23 cellular contexts compared by ENCODE assay signal in genomic region chr3:100966807-100967206, GRCh38. TPM values are rescaled to one million over a fixed set of nuclear protein-coding genes. Genes with fewer than 3 reads are reported as not detected.
A peak's percentile ranks its signal among the peaks of the same experiment; 100 is the strongest.
DNase-seq lines count a peak whose midpoint lies in the region; ATAC-seq, FAIRE-seq and TF ChIP-seq lines count a peak whose summit lies in the region.
"Had no signal": no experiment of that assay in that cellular context is flagged by ENCODE, and none has a peak within 500 bp of the region (broad histone marks: within the 10 kb centered on the region; RNA-seq: fewer than 3 reads in every experiment).

No MANE protein-coding gene starts in this region.

- H3K79me2 ChIP-seq in GM23248 (ENCODE audit: insufficient read depth): no peaks in the 10 kb centered on the region
- H3K79me2 ChIP-seq in endothelial cell of umbilical vein (ENCODE audit: control insufficient read depth, insufficient read depth, low read length): no peaks in the 10 kb centered on the region

- no peak overlapping the region for H3K27ac Mint-ChIP-seq in activated CD8-positive, alpha-beta memory T cell treated with anti-CD3 and anti-CD28 coated beads, Interleukin-2, amount 10 ng/mL, durations not matched to agents 7 days and 5 days
- H3K27ac Mint-ChIP-seq: CD4-positive, CD25-positive, alpha-beta regulatory T cell; CD8-positive, alpha-beta memory T cell; H9; IgD-negative memory B cell had no signal

- H3K4me3 Mint-ChIP-seq in activated CD8-positive, alpha-beta memory T cell treated with anti-CD3 and anti-CD28 coated beads, Interleukin-2, amount 10 ng/mL, durations not matched to agents 7 days and 5 days: no peak overlapping the region
- H3K4me3 Mint-ChIP-seq: CD4-positive, CD25-positive, alpha-beta regulatory T cell; CD8-positive, alpha-beta memory T cell; H9; IgD-negative memory B cell had no signal

- H3K27me3 Mint-ChIP-seq in activated CD8-positive, alpha-beta memory T cell treated with anti-CD3 and anti-CD28 coated beads, Interleukin-2, amount 10 ng/mL, durations not matched to agents 7 days and 5 days: no peaks in the 10 kb centered on the region
- H3K27me3 Mint-ChIP-seq: CD8-positive, alpha-beta memory T cell had no signal

- H2BK12ac ChIP-seq in mesenchymal stem cell (ENCODE audit: low read length in 2 of 2): no peak overlapping the region

- H3K9me3 ChIP-seq in GM23248 (ENCODE audit: low read depth) (no peaks in the 10 kb centered on the region), endothelial cell of umbilical vein (replicated peaks; ENCODE audit: control insufficient read depth, insufficient read depth, low read length) (no peaks in the 10 kb centered on the region), mesenchymal stem cell (ENCODE audit: control insufficient read depth, low read length) (peaks cover 3% of the 10 kb centered on the region)
- H3K9me3 ChIP-seq: BLaER1 treated with 17β-estradiol and CSF1 and Interleukin-3, amounts not matched to agents 10 nM and 100 nM had no signal

- no peak overlapping the region for H2BK5ac ChIP-seq in mesenchymal stem cell (ENCODE audit: low read depth, low read length, poor library complexity, severe bottlenecking)

- no peak overlapping the region for H3K4me2 ChIP-seq in GM23248 (ENCODE audit: unreplicated experiment)
- no peak overlapping the region for H3K4me2 ChIP-seq in endothelial cell of umbilical vein (ENCODE audit: insufficient read depth, low read length)
- H3K4me2 ChIP-seq in mesenchymal stem cell (ENCODE audit: low read length, poor library complexity, severe bottlenecking): no peak overlapping the region
- H3K4me2 ChIP-seq: BLaER1 treated with 17β-estradiol and CSF1 and Interleukin-3, amounts not matched to agents 10 nM and 100 nM had no signal

- H4K91ac ChIP-seq in mesenchymal stem cell (ENCODE audit: low read length): no peak overlapping the region

- H2AK5ac ChIP-seq in mesenchymal stem cell (ENCODE audit: low read length, severe bottlenecking): no peak overlapping the region

- peak; percentile 50 for DNase-seq in AG10803 (ENCODE audit: low read depth)
- peak; percentile 50 for DNase-seq in GM23248
- DNase-seq in endothelial cell of umbilical vein (ENCODE audit: low read depth, low spot score): no peak
- DNase-seq in mesenchymal stem cell: no peak
- DNase-seq in GM13977 (ENCODE audit: low spot score): no peak
- DNase-seq in DMS53 treated with DMSO at 0.1 percent for 48 hours (lab: John Stamatoyannopoulos, UW; ENCODE audit: unreplicated experiment): no peak
- DNase-seq in activated CD8-positive, alpha-beta memory T cell treated with anti-CD3 and anti-CD28 coated beads, Interleukin-2, amount 10 ng/mL, durations not matched to agents 7 days and 5 days: no peak
- DNase-seq in OCI-M2 (lab: John Stamatoyannopoulos, UW; ENCODE audit: unreplicated experiment): no peak
- DNase-seq: ACHN; CD4-positive, CD25-positive, alpha-beta regulatory T cell; CD8-positive, alpha-beta memory T cell; COR-L47; DMS 273 treated with DMSO at 0.1 percent for 48 hours; DMS53; GDM1; H9; Karpas-422; KBM-7 had no signal

- H3K79me1 ChIP-seq in mesenchymal stem cell (replicated peaks; ENCODE audit: low read length, poor library complexity, severe bottlenecking): no peaks in the 10 kb centered on the region

- H3K4me1 Mint-ChIP-seq in activated CD8-positive, alpha-beta memory T cell treated with anti-CD3 and anti-CD28 coated beads, Interleukin-2, amount 10 ng/mL, durations not matched to agents 7 days and 5 days: no peaks in the 10 kb centered on the region
- H3K4me1 Mint-ChIP-seq: CD4-positive, CD25-positive, alpha-beta regulatory T cell; CD8-positive, alpha-beta memory T cell; H9; IgD-negative memory B cell had no signal

- H4K20me1 ChIP-seq in GM23248 (ENCODE audit: insufficient read depth): no peaks in the 10 kb centered on the region
- no peaks in the 10 kb centered on the region for H4K20me1 ChIP-seq in endothelial cell of umbilical vein (replicated peaks; ENCODE audit: control insufficient read depth, extremely low read depth, insufficient read depth, low read length)
- H4K20me1 ChIP-seq: BLaER1 treated with 17β-estradiol and CSF1 and Interleukin-3, amounts not matched to agents 10 nM and 100 nM had no signal

- H2BK15ac ChIP-seq in mesenchymal stem cell (ENCODE audit: low read depth, poor library complexity, severe bottlenecking): no peak overlapping the region

- TF ChIP-seq POLR2A in endothelial cell of umbilical vein (IDR thresholded peaks at IDR 0.05; ENCODE audit: low read depth, low read length): no peak

- peaks cover 6% of the 10 kb centered on the region; the same call in 1 of the 2 replicates for H3F3A ChIP-seq in GM23248 (ENCODE audit: insufficient read depth)

- H3K36me3 ChIP-seq in GM23248 (ENCODE audit: low read depth) (no peaks in the 10 kb centered on the region), endothelial cell of umbilical vein (ENCODE audit: control insufficient read depth in 2 of 2, extremely low read depth in 1 of 2, insufficient read depth in 2 of 2, low read length in 2 of 2) (no peaks in the 10 kb centered on the region), mesenchymal stem cell (ENCODE audit: control insufficient read depth in 1 of 2, insufficient read depth in 2 of 2, low read depth in 1 of 2, low read length in 2 of 2) (peaks cover 0 to 28% of the 10 kb centered on the region in 2 experiments)
- H3K36me3 ChIP-seq: BLaER1 treated with 17β-estradiol and CSF1 and Interleukin-3, amounts not matched to agents 10 nM and 100 nM had no signal

- H3K36me3 Mint-ChIP-seq in activated CD8-positive, alpha-beta memory T cell treated with anti-CD3 and anti-CD28 coated beads, Interleukin-2, amount 10 ng/mL, durations not matched to agents 7 days and 5 days: no peaks in the 10 kb centered on the region
- H3K36me3 Mint-ChIP-seq: CD4-positive, CD25-positive, alpha-beta regulatory T cell; CD8-positive, alpha-beta memory T cell; IgD-negative memory B cell had no signal

- no peaks in the 10 kb centered on the region for H3K9me3 Mint-ChIP-seq in activated CD8-positive, alpha-beta memory T cell treated with anti-CD3 and anti-CD28 coated beads, Interleukin-2, amount 10 ng/mL, durations not matched to agents 7 days and 5 days (ENCODE audit: low read depth)
- H3K9me3 Mint-ChIP-seq: H9 had no signal

- H3K4ac ChIP-seq in mesenchymal stem cell (ENCODE audit: low read depth in 1 of 2, low read length in 2 of 2): no peak overlapping the region

- H3K18ac ChIP-seq in mesenchymal stem cell (ENCODE audit: low read depth in 1 of 2, low read length in 2 of 2): no peak overlapping the region

- H3K9me1 ChIP-seq in endothelial cell of umbilical vein (replicated peaks; ENCODE audit: control insufficient read depth, extremely low read depth, insufficient read depth, low read length): no peaks in the 10 kb centered on the region

- no peak overlapping the region for H4K8ac ChIP-seq in mesenchymal stem cell (ENCODE audit: low read length)

- no peak for ATAC-seq in activated CD8-positive, alpha-beta memory T cell treated with anti-CD3 and anti-CD28 coated beads, Interleukin-2, amount 10 ng/mL, durations not matched to agents 7 days and 5 days
- ATAC-seq: HepG2 had no signal

- no peak overlapping the region for H3K9ac ChIP-seq in GM23248
- no peak overlapping the region for H3K9ac ChIP-seq in endothelial cell of umbilical vein (replicated peaks; ENCODE audit: extremely low read depth, insufficient read depth, low read length)
- H3K9ac ChIP-seq in mesenchymal stem cell (ENCODE audit: low read length): peak overlapping the region; percentile 62
- H3K9ac ChIP-seq: BLaER1 treated with 17β-estradiol and CSF1 and Interleukin-3, amounts not matched to agents 10 nM and 100 nM had no signal

- peak; percentile 26 for FAIRE-seq in endothelial cell of umbilical vein (lab: Jason Lieb, UNC)
- FAIRE-seq: GM19239, H1, HepG2 had no signal

- TF ChIP-seq CTCF in AG10803 (conservative IDR thresholded peaks at IDR 0.05; ENCODE audit: low read length) (no peak), endothelial cell of umbilical vein (IDR thresholded peaks at IDR 0.05; ENCODE audit: extremely low read depth in 1 of 2, insufficient read depth in 1 of 2, low read depth in 1 of 2, low read length in 2 of 2) (no peak), GM13977 (IDR thresholded peaks at IDR 0.05; ENCODE audit: extremely low read depth, insufficient read depth, missing control alignments) (no peak)

- H2AFZ ChIP-seq in GM23248 (no peak overlapping the region), endothelial cell of umbilical vein (ENCODE audit: low read depth, low read length) (no peak overlapping the region), mesenchymal stem cell (ENCODE audit: low read depth, low read length) (no peak overlapping the region)

- POLR2A ChIA-PET in endothelial cell of umbilical vein (lab: Charles Lee): no interaction called here

- no peak overlapping the region for H3K4me3 ChIP-seq in AG10803 (ENCODE audit: low read length)
- no peak overlapping the region for H3K4me3 ChIP-seq in GM23248
- no peak overlapping the region for H3K4me3 ChIP-seq in endothelial cell of umbilical vein (replicated peaks in 1 of 3; ENCODE audit: insufficient read depth in 1 of 3, low read depth in 1 of 3, low read length in 3 of 3)
- H3K4me3 ChIP-seq in mesenchymal stem cell (ENCODE audit: insufficient read depth in 1 of 2, low read depth in 1 of 2, low read length in 2 of 2): no peak overlapping the region
- H3K4me3 ChIP-seq: BLaER1 treated with 17β-estradiol and CSF1 and Interleukin-3, amounts not matched to agents 10 nM and 100 nM had no signal

- WGBS in GM23248 (ENCODE audit: low coverage in 1 of 2, low lambda C conversion rate in 2 of 2, missing lambda C conversion rate in 2 of 2), 2 experiments: 8 to 24% methylated on average over 2 of the region's 2 CpGs
- 100% methylated on average over 1 of the region's 2 CpGs for WGBS in mesenchymal stem cell

- no peaks in the 10 kb centered on the region for H3K9me2 ChIP-seq in GM23248 (ENCODE audit: insufficient read depth)

- CTCF ChIA-PET in endothelial cell of umbilical vein (lab: Charles Lee): no interaction called here
- CTCF ChIA-PET in activated CD8-positive, alpha-beta memory T cell treated with anti-CD3 and anti-CD28 coated beads, Interleukin-2, amount 10 ng/mL, durations not matched to agents 7 days and 5 days (lab: Charles Lee): no interaction called here

- no peaks in the 10 kb centered on the region for H3K27me3 ChIP-seq in GM23248 (replicated peaks; ENCODE audit: insufficient read depth)
- no peaks in the 10 kb centered on the region for H3K27me3 ChIP-seq in endothelial cell of umbilical vein (ENCODE audit: control insufficient read depth in 2 of 2, insufficient read depth in 2 of 2, low read length in 2 of 2)
- H3K27me3 ChIP-seq in mesenchymal stem cell (ENCODE audit: control insufficient read depth in 1 of 2, insufficient read depth in 1 of 2, low read length in 2 of 2): no peaks in the 10 kb centered on the region
- H3K27me3 ChIP-seq: BLaER1 treated with 17β-estradiol and CSF1 and Interleukin-3, amounts not matched to agents 10 nM and 100 nM had no signal

- H3K23ac ChIP-seq in mesenchymal stem cell (ENCODE audit: low read length in 2 of 2): no peak overlapping the region

- BruUV-seq in endothelial cell of umbilical vein (replicated peaks; lab: Mats Ljungman, UMichigan): no TSS peak

- dilution Hi-C loops in endothelial cell of umbilical vein (cut with MboI; ENCODE audit: extremely low pct_ligation_motif_present, low sequenced_read_pairs): no loop called here

- peaks cover 8% of the 10 kb centered on the region; the same call in 1 of the 2 replicates for H3K4me1 ChIP-seq in GM23248 (ENCODE audit: insufficient read depth)
- no peaks in the 10 kb centered on the region for H3K4me1 ChIP-seq in endothelial cell of umbilical vein (ENCODE audit: control insufficient read depth, extremely low read depth, insufficient read depth, low read length)
- H3K4me1 ChIP-seq in mesenchymal stem cell (ENCODE audit: control insufficient read depth, insufficient read depth, low read depth, low read length): no peaks in the 10 kb centered on the region
- H3K4me1 ChIP-seq: BLaER1 treated with 17β-estradiol and CSF1 and Interleukin-3, amounts not matched to agents 10 nM and 100 nM had no signal

- in situ Hi-C loops in GM23248 (cut with MboI) (no loop called here), GM13977 (cut with MboI; ENCODE audit: low pct_unique_long_range_greater_than_20kb, low sequenced_read_pairs, unreplicated experiment) (no loop called here)

- H3K14ac ChIP-seq in mesenchymal stem cell (ENCODE audit: low read length in 2 of 2): no peak overlapping the region

- no peak overlapping the region for H2BK120ac ChIP-seq in mesenchymal stem cell (ENCODE audit: low read depth, low read length)

- intact Hi-C loops in endothelial cell of umbilical vein (cut with micrococcal nuclease): no loop called here

- no peak overlapping the region for H3K27ac ChIP-seq in GM23248
- H3K27ac ChIP-seq in endothelial cell of umbilical vein (ENCODE audit: insufficient read depth, low read depth, low read length): no peak overlapping the region
- no peak overlapping the region for H3K27ac ChIP-seq in mesenchymal stem cell (ENCODE audit: low read length, poor library complexity, severe bottlenecking)
- H3K27ac ChIP-seq: BLaER1 treated with 17β-estradiol and CSF1 and Interleukin-3, amounts not matched to agents 10 nM and 100 nM had no signal

RNA-seq across cellular contexts. Expression of gene ABI3BP, which starts 26.4 kb away (rescaled TPM):
- total RNA-seq in GM23248 (2014; rRNA removed; shearing (Covaris generic)): 6.8 and 16.8 TPM in 2 replicates
- 30.3 and 38.2 TPM in 2 replicates for polyA plus RNA-seq in GM23248 (2016; fragmentation: Nextera tagmentation; extraction: Ambion mirVana)
- total RNA-seq in endothelial cell of umbilical vein: 55.9 and 78.1 TPM in 2 replicates
- 75.1 and 106 TPM in 2 replicates for polyA plus RNA-seq in endothelial cell of umbilical vein
- polyA plus RNA-seq in endothelial cell of umbilical vein (2011; cell fraction: cytosol; rRNA removed): 103 and 109 TPM in 2 replicates
- 274 and 317 TPM in 2 replicates for polyA plus RNA-seq in endothelial cell of umbilical vein (2011; cell fraction: nucleus; rRNA removed)
- 74.0 and 198 TPM in 2 replicates for polyA plus RNA-seq in endothelial cell of umbilical vein (2012)
- 76.3 and 96.3 TPM in 2 replicates for polyA minus RNA-seq in endothelial cell of umbilical vein
- polyA minus RNA-seq in endothelial cell of umbilical vein (2011; cell fraction: cytosol; rRNA and poly(A)+ RNA removed): not detected
- 212 and 226 TPM in 2 replicates for polyA minus RNA-seq in endothelial cell of umbilical vein (2011; cell fraction: nucleus; rRNA and poly(A)+ RNA removed)
- 1.5 TPM for polyA plus RNA-seq in mesenchymal stem cell (2013, experiment 1 of 2)
- polyA plus RNA-seq in mesenchymal stem cell (2013, experiment 2 of 2): 1.2 TPM
- 1 to 10 TPM in 1 of 2 experiments, under 1 TPM in 1; 0.19 to 1.2 TPM for total RNA-seq in activated CD8-positive, alpha-beta memory T cell treated with anti-CD3 and anti-CD28 coated beads, Interleukin-2, amount 10 ng/mL, durations not matched to agents 7 days and 5 days
- total RNA-seq: CD4-positive, CD25-positive, alpha-beta regulatory T cell; CD8-positive, alpha-beta memory T cell; HepG2 had no signal
- polyA plus RNA-seq: CD8-positive, alpha-beta memory T cell; HepG2; IgD-negative memory B cell had no signal

Comparison
In these comparisons a context has a peak if more than half of its experiments do, and no peak if none do; other contexts are left out.
1. DNase-seq: peak in AG10803 (single experiment) and GM23248 (single experiment); none in endothelial cell of umbilical vein (single experiment), mesenchymal stem cell (single experiment), GM13977 (single experiment), DMS53 treated with DMSO at 0.1 percent for 48 hours (single experiment), activated CD8-positive, alpha-beta memory T cell treated with anti-CD3 and anti-CD28 coated beads, Interleukin-2, amount 10 ng/mL, durations not matched to agents 7 days and 5 days (single experiment) and OCI-M2 (single experiment).